In the genomic region with DNA sequence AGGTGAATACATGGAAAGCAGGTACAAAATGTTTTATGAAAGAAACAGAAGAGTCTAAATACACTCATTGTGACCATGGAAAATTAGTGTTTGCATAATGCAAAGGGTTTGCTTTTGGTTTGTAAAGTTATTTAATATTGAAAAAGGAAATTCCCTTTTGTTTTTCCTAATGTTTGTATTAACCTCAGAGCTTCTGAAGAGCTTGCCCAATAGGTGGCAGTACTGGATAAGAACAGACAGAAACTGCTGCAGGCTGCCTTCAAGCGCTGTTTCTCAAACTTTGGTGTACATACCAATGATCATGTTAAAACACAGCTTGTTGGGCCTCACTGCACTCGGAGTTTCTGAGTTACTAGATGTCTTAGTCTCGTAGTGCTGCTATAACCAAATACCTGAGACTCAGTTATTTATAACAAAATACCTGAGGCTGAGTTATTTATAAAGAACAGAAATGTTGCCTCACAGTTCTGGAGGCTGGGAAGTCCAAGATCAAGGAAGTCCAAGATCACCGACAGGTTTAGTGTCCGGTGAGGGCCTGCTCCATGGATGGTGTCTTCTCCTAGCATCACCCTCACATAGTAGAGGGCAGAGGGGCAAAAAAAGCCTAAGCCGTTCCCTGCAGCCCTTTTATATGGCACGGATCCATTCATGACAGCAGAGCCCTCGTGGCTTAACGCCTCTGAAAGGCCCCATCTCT, we compare ENCODE assay signal across 1 cellular context.
TF ChIP-seq lines count a peak whose summit lies in the region.

No MANE protein-coding gene starts in this region.

TF ChIP-seq in GM23338, 12 proteins besides CTCF, POLR2A, EP300 and RAD21 (continued from another document):
- TF ChIP-seq, protein P1, sequence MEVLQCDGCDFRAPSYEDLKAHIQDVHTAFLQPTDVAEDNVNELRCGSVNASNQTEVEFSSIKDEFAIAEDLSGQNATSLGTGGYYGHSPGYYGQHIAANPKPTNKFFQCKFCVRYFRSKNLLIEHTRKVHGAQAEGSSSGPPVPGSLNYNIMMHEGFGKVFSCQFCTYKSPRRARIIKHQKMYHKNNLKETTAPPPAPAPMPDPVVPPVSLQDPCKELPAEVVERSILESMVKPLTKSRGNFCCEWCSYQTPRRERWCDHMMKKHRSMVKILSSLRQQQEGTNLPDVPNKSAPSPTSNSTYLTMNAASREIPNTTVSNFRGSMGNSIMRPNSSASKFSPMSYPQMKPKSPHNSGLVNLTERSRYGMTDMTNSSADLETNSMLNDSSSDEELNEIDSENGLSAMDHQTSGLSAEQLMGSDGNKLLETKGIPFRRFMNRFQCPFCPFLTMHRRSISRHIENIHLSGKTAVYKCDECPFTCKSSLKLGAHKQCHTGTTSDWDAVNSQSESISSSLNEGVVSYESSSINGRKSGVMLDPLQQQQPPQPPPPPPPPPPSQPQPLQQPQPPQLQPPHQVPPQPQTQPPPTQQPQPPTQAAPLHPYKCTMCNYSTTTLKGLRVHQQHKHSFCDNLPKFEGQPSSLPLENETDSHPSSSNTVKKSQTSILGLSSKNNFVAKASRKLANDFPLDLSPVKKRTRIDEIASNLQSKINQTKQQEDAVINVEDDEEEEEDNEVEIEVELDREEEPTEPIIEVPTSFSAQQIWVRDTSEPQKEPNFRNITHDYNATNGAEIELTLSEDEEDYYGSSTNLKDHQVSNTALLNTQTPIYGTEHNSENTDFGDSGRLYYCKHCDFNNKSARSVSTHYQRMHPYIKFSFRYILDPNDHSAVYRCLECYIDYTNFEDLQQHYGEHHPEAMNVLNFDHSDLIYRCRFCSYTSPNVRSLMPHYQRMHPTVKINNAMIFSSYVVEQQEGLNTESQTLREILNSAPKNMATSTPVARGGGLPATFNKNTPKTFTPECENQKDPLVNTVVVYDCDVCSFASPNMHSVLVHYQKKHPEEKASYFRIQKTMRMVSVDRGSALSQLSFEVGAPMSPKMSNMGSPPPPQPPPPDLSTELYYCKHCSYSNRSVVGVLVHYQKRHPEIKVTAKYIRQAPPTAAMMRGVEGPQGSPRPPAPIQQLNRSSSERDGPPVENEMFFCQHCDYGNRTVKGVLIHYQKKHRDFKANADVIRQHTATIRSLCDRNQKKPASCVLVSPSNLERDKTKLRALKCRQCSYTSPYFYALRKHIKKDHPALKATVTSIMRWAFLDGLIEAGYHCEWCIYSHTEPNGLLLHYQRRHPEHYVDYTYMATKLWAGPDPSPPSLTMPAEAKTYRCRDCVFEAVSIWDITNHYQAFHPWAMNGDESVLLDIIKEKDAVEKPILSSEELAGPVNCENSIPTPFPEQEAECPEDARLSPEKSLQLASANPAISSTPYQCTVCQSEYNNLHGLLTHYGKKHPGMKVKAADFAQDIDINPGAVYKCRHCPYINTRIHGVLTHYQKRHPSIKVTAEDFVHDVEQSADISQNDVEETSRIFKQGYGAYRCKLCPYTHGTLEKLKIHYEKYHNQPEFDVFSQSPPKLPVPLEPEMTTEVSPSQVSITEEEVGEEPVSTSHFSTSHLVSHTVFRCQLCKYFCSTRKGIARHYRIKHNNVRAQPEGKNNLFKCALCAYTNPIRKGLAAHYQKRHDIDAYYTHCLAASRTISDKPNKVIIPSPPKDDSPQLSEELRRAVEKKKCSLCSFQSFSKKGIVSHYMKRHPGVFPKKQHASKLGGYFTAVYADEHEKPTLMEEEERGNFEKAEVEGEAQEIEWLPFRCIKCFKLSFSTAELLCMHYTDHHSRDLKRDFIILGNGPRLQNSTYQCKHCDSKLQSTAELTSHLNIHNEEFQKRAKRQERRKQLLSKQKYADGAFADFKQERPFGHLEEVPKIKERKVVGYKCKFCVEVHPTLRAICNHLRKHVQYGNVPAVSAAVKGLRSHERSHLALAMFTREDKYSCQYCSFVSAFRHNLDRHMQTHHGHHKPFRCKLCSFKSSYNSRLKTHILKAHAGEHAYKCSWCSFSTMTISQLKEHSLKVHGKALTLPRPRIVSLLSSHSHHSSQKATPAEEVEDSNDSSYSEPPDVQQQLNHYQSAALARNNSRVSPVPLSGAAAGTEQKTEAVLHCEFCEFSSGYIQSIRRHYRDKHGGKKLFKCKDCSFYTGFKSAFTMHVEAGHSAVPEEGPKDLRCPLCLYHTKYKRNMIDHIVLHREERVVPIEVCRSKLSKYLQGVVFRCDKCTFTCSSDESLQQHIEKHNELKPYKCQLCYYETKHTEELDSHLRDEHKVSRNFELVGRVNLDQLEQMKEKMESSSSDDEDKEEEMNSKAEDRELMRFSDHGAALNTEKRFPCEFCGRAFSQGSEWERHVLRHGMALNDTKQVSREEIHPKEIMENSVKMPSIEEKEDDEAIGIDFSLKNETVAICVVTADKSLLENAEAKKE (CRISPR knock-in tag; IDR thresholded peaks at IDR 0.05), result no peak
- TF ChIP-seq, protein P2, sequence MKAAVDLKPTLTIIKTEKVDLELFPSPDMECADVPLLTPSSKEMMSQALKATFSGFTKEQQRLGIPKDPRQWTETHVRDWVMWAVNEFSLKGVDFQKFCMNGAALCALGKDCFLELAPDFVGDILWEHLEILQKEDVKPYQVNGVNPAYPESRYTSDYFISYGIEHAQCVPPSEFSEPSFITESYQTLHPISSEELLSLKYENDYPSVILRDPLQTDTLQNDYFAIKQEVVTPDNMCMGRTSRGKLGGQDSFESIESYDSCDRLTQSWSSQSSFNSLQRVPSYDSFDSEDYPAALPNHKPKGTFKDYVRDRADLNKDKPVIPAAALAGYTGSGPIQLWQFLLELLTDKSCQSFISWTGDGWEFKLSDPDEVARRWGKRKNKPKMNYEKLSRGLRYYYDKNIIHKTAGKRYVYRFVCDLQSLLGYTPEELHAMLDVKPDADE (IDR thresholded peaks at IDR 0.05), result no peak
- TF ChIP-seq ZNF331 (CRISPR knock-in tag; IDR thresholded peaks at IDR 0.05; ENCODE audit: low read depth) (no peak), EZH2phosphoT487 (IDR thresholded peaks at IDR 0.05; ENCODE audit: unreplicated experiment) (no peak), POLR2AphosphoS5 (IDR thresholded peaks at IDR 0.05; ENCODE audit: low read depth) (no peak), CREB1 (CRISPR knock-in tag; IDR thresholded peaks at IDR 0.05; ENCODE audit: low read depth) (no peak), ZNF114 (CRISPR knock-in tag; IDR thresholded peaks at IDR 0.05) (no peak)
